Comparison of ENCODE assay signal across 8 cellular contexts in the genomic region with DNA sequence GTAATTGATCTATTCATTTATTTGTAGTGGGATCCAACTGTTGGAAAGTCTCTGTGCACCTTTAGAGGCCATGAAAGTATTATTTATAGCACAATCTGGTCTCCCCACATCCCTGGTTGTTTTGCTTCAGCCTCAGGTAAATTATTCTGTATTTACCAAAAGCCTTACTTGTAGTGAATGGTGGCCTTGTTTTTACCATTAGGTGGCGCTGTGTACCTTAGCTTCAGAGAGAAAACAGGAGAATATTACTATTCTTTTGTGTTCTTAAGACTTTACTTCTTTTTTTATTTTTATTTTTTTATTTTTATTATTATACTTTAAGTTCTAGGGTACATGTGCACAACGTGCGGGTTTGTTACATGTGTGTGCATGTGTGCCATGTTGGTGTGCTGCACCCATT. TPM values are rescaled to one million over a fixed set of nuclear protein-coding genes. Genes with fewer than 3 reads are reported as not detected.
DNase-seq lines count a peak whose midpoint lies in the region; ATAC-seq, FAIRE-seq and TF ChIP-seq lines count a peak whose summit lies in the region.

No MANE protein-coding gene starts in this region.

- peaks cover 14% of the 10 kb centered on the region for H3K36me3 Mint-ChIP-seq in MCF 10A (ENCODE audit: insufficient read depth, unreplicated experiment)
- peaks cover 33% of the 10 kb centered on the region for H3K36me3 Mint-ChIP-seq in activated T-helper 2 cell treated with anti-CD3 and anti-CD28 coated beads, Interferon-gamma antibody, Interleukin-2, Interleukin-4, amounts not matched to agents 10 μg/mL and 5 μg/mL and 100 μg/mL, durations not matched to agents 14 hours and 24 hours and 36 hours (ENCODE audit: low read depth)

- 0 out of 2 replicates have a peak, but pooled peaks cover 2% of the 10 kb centered on the region for H3K36me3 ChIP-seq in GM23248 (ENCODE audit: low read depth)

- H2AFZ ChIP-seq in GM23248, result no peak overlapping the region

- H3K27ac ChIP-seq in GM23248, result no peak overlapping the region

- DNase-seq in Caki2 (ENCODE audit: low read depth) (peak; percentile 12), GM23248 (peak; percentile 62), NOMO-1 treated with DMSO at 0.1 percent for 48 hours (lab: John Stamatoyannopoulos, UW; ENCODE audit: unreplicated experiment) (peak; percentile 62), MCF 10A (ENCODE audit: unreplicated experiment) (peak; percentile 63), left colon (peak in 1 of 2 donors; percentile 53), urothelium cell line (ENCODE audit: low spot score) (peak; percentile 30), GM19238 (ENCODE audit: insufficient read length, low spot score) (no peak)
- no peak for DNase-seq in activated T-helper 2 cell treated with anti-CD3 and anti-CD28 coated beads, Interferon-gamma antibody, Interleukin-2, Interleukin-4, amounts not matched to agents 10 μg/mL and 5 μg/mL and 100 μg/mL, durations not matched to agents 14 hours and 24 hours and 36 hours (ENCODE audit: low spot score)

- no peaks in the 10 kb centered on the region for H3K27me3 Mint-ChIP-seq in MCF 10A (ENCODE audit: insufficient read depth, unreplicated experiment)
- H3K27me3 Mint-ChIP-seq in activated T-helper 2 cell treated with anti-CD3 and anti-CD28 coated beads, Interferon-gamma antibody, Interleukin-2, Interleukin-4, amounts not matched to agents 10 μg/mL and 5 μg/mL and 100 μg/mL, durations not matched to agents 14 hours and 24 hours and 36 hours (ENCODE audit: low read depth), result no peaks in the 10 kb centered on the region

- BruUV-seq in MCF 10A (replicated peaks; lab: Mats Ljungman, UMichigan), result no TSS peak

- H3K9ac ChIP-seq in GM23248, result no peak overlapping the region

- H3F3A ChIP-seq in GM23248 (ENCODE audit: insufficient read depth), result no peaks in the 10 kb centered on the region

- ATAC-seq in left colon, result peak; percentile 63

- H3K4me3 Mint-ChIP-seq in MCF 10A (ENCODE audit: unreplicated experiment), result no peak overlapping the region
- H3K4me3 Mint-ChIP-seq in activated T-helper 2 cell treated with anti-CD3 and anti-CD28 coated beads, Interferon-gamma antibody, Interleukin-2, Interleukin-4, amounts not matched to agents 10 μg/mL and 5 μg/mL and 100 μg/mL, durations not matched to agents 14 hours and 24 hours and 36 hours (ENCODE audit: low read depth), result no peak overlapping the region

- H3K4me3 ChIP-seq in GM23248, result no peak overlapping the region

- no peaks in the 10 kb centered on the region for H3K27me3 ChIP-seq in GM23248 (replicated peaks; ENCODE audit: insufficient read depth)

- H3K9me3 ChIP-seq in GM23248 (ENCODE audit: low read depth), result no peaks in the 10 kb centered on the region

- intact Hi-C loops in MCF 10A (cut with micrococcal nuclease), result loop anchor here (2.0 to 5.0 kb wide), 5 partner anchors 123 to 796 kb away; no protein-coding TSS in a partner anchor
- intact Hi-C loops in left colon (cut with DNase I, micrococcal nuclease), result no loop called here
- intact Hi-C loops in activated T-helper 2 cell treated with anti-CD3 and anti-CD28 coated beads, Interferon-gamma antibody, Interleukin-2, Interleukin-4, amounts not matched to agents 10 μg/mL and 5 μg/mL and 100 μg/mL, durations not matched to agents 14 hours and 24 hours and 36 hours (cut with micrococcal nuclease), result no loop called here

- H3K79me2 ChIP-seq in GM23248 (ENCODE audit: insufficient read depth), result no peaks in the 10 kb centered on the region

- H3K4me2 ChIP-seq in GM23248 (ENCODE audit: unreplicated experiment), result no peak overlapping the region

- TF ChIP-seq CTCF in MCF 10A (IDR thresholded peaks at IDR 0.05; ENCODE audit: unreplicated experiment), result peak; percentile 53

- H3K27ac Mint-ChIP-seq in MCF 10A (ENCODE audit: low read depth, unreplicated experiment), result no peak overlapping the region
- no peak overlapping the region for H3K27ac Mint-ChIP-seq in activated T-helper 2 cell treated with anti-CD3 and anti-CD28 coated beads, Interferon-gamma antibody, Interleukin-2, Interleukin-4, amounts not matched to agents 10 μg/mL and 5 μg/mL and 100 μg/mL, durations not matched to agents 14 hours and 24 hours and 36 hours

- in situ Hi-C loops in Caki2 (cut with HindIII; ENCODE audit: low pct_unique_long_range_greater_than_20kb, low sequenced_read_pairs), result no loop called here
- in situ Hi-C loops in GM23248 (cut with MboI), result no loop called here

- H3K4me1 Mint-ChIP-seq in MCF 10A (ENCODE audit: insufficient read depth, unreplicated experiment), result peaks cover 9% of the 10 kb centered on the region
- H3K4me1 Mint-ChIP-seq in activated T-helper 2 cell treated with anti-CD3 and anti-CD28 coated beads, Interferon-gamma antibody, Interleukin-2, Interleukin-4, amounts not matched to agents 10 μg/mL and 5 μg/mL and 100 μg/mL, durations not matched to agents 14 hours and 24 hours and 36 hours (ENCODE audit: low read depth), result no peaks in the 10 kb centered on the region

- POLR2A ChIA-PET in MCF 10A (lab: Yijun Ruan, JAX), result interaction anchor here (0.9 to 2.0 kb wide), 4 partner anchors 21 to 167 kb away, joined by 3 to 10 read pairs (median 4); partner anchors contain the start of gene PEX7

- H3K9me3 Mint-ChIP-seq in MCF 10A (ENCODE audit: unreplicated experiment), result peaks cover 13% of the 10 kb centered on the region
- peaks cover 8% of the 10 kb centered on the region for H3K9me3 Mint-ChIP-seq in activated T-helper 2 cell treated with anti-CD3 and anti-CD28 coated beads, Interferon-gamma antibody, Interleukin-2, Interleukin-4, amounts not matched to agents 10 μg/mL and 5 μg/mL and 100 μg/mL, durations not matched to agents 14 hours and 24 hours and 36 hours

- no peaks in the 10 kb centered on the region for H4K20me1 ChIP-seq in GM23248 (ENCODE audit: insufficient read depth)

- H3K9me2 ChIP-seq in GM23248 (ENCODE audit: insufficient read depth), result no peaks in the 10 kb centered on the region

- H3K4me1 ChIP-seq in GM23248 (ENCODE audit: insufficient read depth), result no peaks in the 10 kb centered on the region

- 74% methylated on average over 3 of the region's 3 CpGs for WGBS in GM23248 (ENCODE audit: low coverage in 1 of 2, low lambda C conversion rate in 2 of 2, missing lambda C conversion rate in 2 of 2), 2 experiments

- CTCF ChIA-PET in MCF 10A (lab: Yijun Ruan, JAX), result interaction anchor here (0.7 to 2.2 kb wide), 22 partner anchors 10 to 320 kb away, joined by 3 to 9 read pairs (median 5); partner anchors contain the start of gene MAP3K5

- FAIRE-seq in urothelium cell line (lab: Jason Lieb, UNC), result no peak

RNA-seq across cellular contexts. Expression of gene PEX7, which starts 23.7 kb away (rescaled TPM):
- total RNA-seq in Caki2 (2014; rRNA removed; shearing (Covaris generic); ENCODE audit: low replicate concordance), result 13.8 and 22.3 TPM in 2 replicates
- 6.2 and 11.0 TPM in 2 replicates for total RNA-seq in GM23248 (2014; rRNA removed; shearing (Covaris generic))
- 9.4 and 10.7 TPM in 2 replicates for polyA plus RNA-seq in GM23248 (2016; fragmentation: Nextera tagmentation; extraction: Ambion mirVana)
- 6.0 and 8.2 TPM in 2 replicates for total RNA-seq in MCF 10A (2022)
- total RNA-seq in left colon, result 10 to 100 TPM in 1 of 2 donors, 1 to 10 TPM in 1; 9.0 to 11.0 TPM
- total RNA-seq in activated T-helper 2 cell treated with anti-CD3 and anti-CD28 coated beads, Interferon-gamma antibody, Interleukin-2, Interleukin-4, amounts not matched to agents 10 μg/mL and 5 μg/mL and 100 μg/mL, durations not matched to agents 14 hours and 24 hours and 36 hours, result 4.1 and 4.2 TPM in 2 replicates

RNA-seq across cellular contexts. Expression of gene MAP3K5, which starts 53.8 kb away (rescaled TPM):
- 7.0 and 7.2 TPM in 2 replicates for total RNA-seq in Caki2 (2014; rRNA removed; shearing (Covaris generic); ENCODE audit: low replicate concordance)
- total RNA-seq in GM23248 (2014; rRNA removed; shearing (Covaris generic)), result 3.3 and 4.1 TPM in 2 replicates
- 1.1 and 1.4 TPM in 2 replicates for polyA plus RNA-seq in GM23248 (2016; fragmentation: Nextera tagmentation; extraction: Ambion mirVana)
- total RNA-seq in MCF 10A (2022), result 7.6 and 8.4 TPM in 2 replicates
- 10 to 100 TPM; 17.5 to 18.9 TPM for total RNA-seq in left colon
- total RNA-seq in activated T-helper 2 cell treated with anti-CD3 and anti-CD28 coated beads, Interferon-gamma antibody, Interleukin-2, Interleukin-4, amounts not matched to agents 10 μg/mL and 5 μg/mL and 100 μg/mL, durations not matched to agents 14 hours and 24 hours and 36 hours, result 6.1 and 6.5 TPM in 2 replicates

Comparison
In these comparisons a context has a peak if more than half of its experiments do, and no peak if none do; other contexts are left out.
1. DNase-seq: peak in Caki2 (single experiment), GM23248 (single experiment), NOMO-1 treated with DMSO at 0.1 percent for 48 hours (single experiment), MCF 10A (single experiment) and urothelium cell line (single experiment); none in activated T-helper 2 cell treated with anti-CD3 and anti-CD28 coated beads, Interferon-gamma antibody, Interleukin-2, Interleukin-4, amounts not matched to agents 10 μg/mL and 5 μg/mL and 100 μg/mL, durations not matched to agents 14 hours and 24 hours and 36 hours (single experiment) and GM19238 (single experiment).